In genomic region chr12:57183939-57184725, GRCh38 we compare ENCODE assay signal across 1 cellular context.
TF ChIP-seq lines count a peak whose summit lies in the region.

No MANE protein-coding gene starts in this region.

TF ChIP-seq in H1, 55 proteins besides CTCF, POLR2A, EP300 and RAD21:
- TF ChIP-seq RBBP5 (IDR thresholded peaks at IDR 0.05; ENCODE audit: borderline replicate concordance, low read depth, low read length) = no peak
- TF ChIP-seq HDAC2 (IDR thresholded peaks at IDR 0.05; ENCODE audit: borderline replicate concordance in 1 of 2, low read depth in 2 of 2, low read length in 2 of 2) = no peak
- TF ChIP-seq CREB1 (IDR thresholded peaks at IDR 0.05) = no peak
- TF ChIP-seq HDAC6 (IDR thresholded peaks at IDR 0.05; ENCODE audit: low read depth, low read length) = no peak
- no peak for TF ChIP-seq ATF3 (IDR thresholded peaks at IDR 0.05; ENCODE audit: insufficient read depth, low read depth, low read length)
- TF ChIP-seq MAFK (IDR thresholded peaks at IDR 0.05; ENCODE audit: low read depth, low read length) = no peak
- TF ChIP-seq TCF12 (IDR thresholded peaks at IDR 0.05; ENCODE audit: low read depth, low read length) = no peak
- TF ChIP-seq EZH2 (IDR thresholded peaks at IDR 0.05; ENCODE audit: low read depth, low read length, severe bottlenecking) = no peak
- no peak for TF ChIP-seq CBX5 (IDR thresholded peaks at IDR 0.05; ENCODE audit: low read depth, low read length)
- TF ChIP-seq, protein P1, sequence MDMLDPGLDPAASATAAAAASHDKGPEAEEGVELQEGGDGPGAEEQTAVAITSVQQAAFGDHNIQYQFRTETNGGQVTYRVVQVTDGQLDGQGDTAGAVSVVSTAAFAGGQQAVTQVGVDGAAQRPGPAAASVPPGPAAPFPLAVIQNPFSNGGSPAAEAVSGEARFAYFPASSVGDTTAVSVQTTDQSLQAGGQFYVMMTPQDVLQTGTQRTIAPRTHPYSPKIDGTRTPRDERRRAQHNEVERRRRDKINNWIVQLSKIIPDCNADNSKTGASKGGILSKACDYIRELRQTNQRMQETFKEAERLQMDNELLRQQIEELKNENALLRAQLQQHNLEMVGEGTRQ (IDR thresholded peaks at IDR 0.05; ENCODE audit: low read length) = no peak
- TF ChIP-seq PHF8 (conservative IDR thresholded peaks at IDR 0.05; ENCODE audit: low read depth, low read length) = no peak
- TF ChIP-seq SUZ12 (IDR thresholded peaks at IDR 0.05; ENCODE audit: low read length) = no peak
TF ChIP-seq in H1: peak in this region for 0.
